ENCODE assay signal across 1 cellular context in genomic region chr1:177065430-177065829, GRCh38.
TF ChIP-seq lines count a peak whose summit lies in the region.

No MANE protein-coding gene starts in this region.

TF ChIP-seq in GM23338, 12 proteins besides CTCF, POLR2A, EP300 and RAD21 (continued from another document):
- TF ChIP-seq, protein P1, sequence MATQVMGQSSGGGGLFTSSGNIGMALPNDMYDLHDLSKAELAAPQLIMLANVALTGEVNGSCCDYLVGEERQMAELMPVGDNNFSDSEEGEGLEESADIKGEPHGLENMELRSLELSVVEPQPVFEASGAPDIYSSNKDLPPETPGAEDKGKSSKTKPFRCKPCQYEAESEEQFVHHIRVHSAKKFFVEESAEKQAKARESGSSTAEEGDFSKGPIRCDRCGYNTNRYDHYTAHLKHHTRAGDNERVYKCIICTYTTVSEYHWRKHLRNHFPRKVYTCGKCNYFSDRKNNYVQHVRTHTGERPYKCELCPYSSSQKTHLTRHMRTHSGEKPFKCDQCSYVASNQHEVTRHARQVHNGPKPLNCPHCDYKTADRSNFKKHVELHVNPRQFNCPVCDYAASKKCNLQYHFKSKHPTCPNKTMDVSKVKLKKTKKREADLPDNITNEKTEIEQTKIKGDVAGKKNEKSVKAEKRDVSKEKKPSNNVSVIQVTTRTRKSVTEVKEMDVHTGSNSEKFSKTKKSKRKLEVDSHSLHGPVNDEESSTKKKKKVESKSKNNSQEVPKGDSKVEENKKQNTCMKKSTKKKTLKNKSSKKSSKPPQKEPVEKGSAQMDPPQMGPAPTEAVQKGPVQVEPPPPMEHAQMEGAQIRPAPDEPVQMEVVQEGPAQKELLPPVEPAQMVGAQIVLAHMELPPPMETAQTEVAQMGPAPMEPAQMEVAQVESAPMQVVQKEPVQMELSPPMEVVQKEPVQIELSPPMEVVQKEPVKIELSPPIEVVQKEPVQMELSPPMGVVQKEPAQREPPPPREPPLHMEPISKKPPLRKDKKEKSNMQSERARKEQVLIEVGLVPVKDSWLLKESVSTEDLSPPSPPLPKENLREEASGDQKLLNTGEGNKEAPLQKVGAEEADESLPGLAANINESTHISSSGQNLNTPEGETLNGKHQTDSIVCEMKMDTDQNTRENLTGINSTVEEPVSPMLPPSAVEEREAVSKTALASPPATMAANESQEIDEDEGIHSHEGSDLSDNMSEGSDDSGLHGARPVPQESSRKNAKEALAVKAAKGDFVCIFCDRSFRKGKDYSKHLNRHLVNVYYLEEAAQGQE (IDR thresholded peaks at IDR 0.05; ENCODE audit: unreplicated experiment) = no peak
- TF ChIP-seq ZNF331 (CRISPR knock-in tag; IDR thresholded peaks at IDR 0.05; ENCODE audit: low read depth) (no peak), NANOG (IDR thresholded peaks at IDR 0.05; ENCODE audit: borderline replicate concordance) (no peak), EZH2phosphoT487 (IDR thresholded peaks at IDR 0.05; ENCODE audit: unreplicated experiment) (no peak)
